ENCODE assay signal across 1 cellular context in genomic region chr2:182672471-182673165, GRCh38.
TF ChIP-seq lines count a peak whose summit lies in the region.

No MANE protein-coding gene starts in this region.

TF ChIP-seq in GM23338, 12 proteins besides CTCF, POLR2A, EP300 and RAD21 (continued from another document):
- TF ChIP-seq ETS1 (IDR thresholded peaks at IDR 0.05) (no peak), ZNF462 (CRISPR knock-in tag; IDR thresholded peaks at IDR 0.05) (no peak), POLR2AphosphoS5 (IDR thresholded peaks at IDR 0.05; ENCODE audit: low read depth) (no peak), CREB1 (CRISPR knock-in tag; IDR thresholded peaks at IDR 0.05; ENCODE audit: low read depth) (no peak), JUNB (IDR thresholded peaks at IDR 0.05; ENCODE audit: unreplicated experiment) (no peak), ZNF114 (CRISPR knock-in tag; IDR thresholded peaks at IDR 0.05) (no peak), STAT1 (IDR thresholded peaks at IDR 0.05; ENCODE audit: unreplicated experiment) (no peak), EZH2 (IDR thresholded peaks at IDR 0.05; ENCODE audit: low read depth, unreplicated experiment) (no peak), EZH2phosphoT487 (IDR thresholded peaks at IDR 0.05; ENCODE audit: unreplicated experiment) (no peak)
